Comparison of ENCODE assay signal across 17 cellular contexts in the genomic region with DNA sequence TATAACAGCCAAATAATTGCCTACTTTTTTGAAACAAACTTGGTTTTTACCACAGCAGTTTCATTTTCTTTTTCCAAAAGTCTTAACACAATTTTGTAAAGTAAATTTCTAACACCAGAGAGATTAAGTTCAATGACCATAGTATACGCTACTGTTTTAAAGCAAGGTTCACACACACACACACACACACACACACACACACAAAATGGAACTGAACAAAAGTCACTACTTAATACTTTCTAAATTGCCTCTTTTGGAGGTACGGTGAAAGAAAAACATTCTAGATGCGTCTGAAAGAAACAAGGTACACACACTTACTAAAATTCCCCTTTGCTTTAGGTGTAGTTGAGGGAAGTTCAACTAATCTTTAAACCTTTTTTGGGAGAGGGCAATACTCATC. TPM values are rescaled to one million over a fixed set of nuclear protein-coding genes. Genes with fewer than 3 reads are reported as not detected.
A peak's percentile ranks its signal among the peaks of the same experiment; 100 is the strongest.
DNase-seq lines count a peak whose midpoint lies in the region; ATAC-seq lines count a peak whose summit lies in the region.
"Had no signal": no experiment of that assay in that cellular context is flagged by ENCODE, and none has a peak within 500 bp of the region (broad histone marks: within the 10 kb centered on the region; RNA-seq: fewer than 3 reads in every experiment).

No MANE protein-coding gene starts in this region.

- ATAC-seq in T-cell (replicated peaks in 1 of 4) (no peak), GM21737 (IDR thresholded peaks at IDR 0.05; ENCODE audit: unreplicated experiment) (no peak)
- ATAC-seq: SK-N-SH treated with all-trans-retinoic acid at 6 μM for 48 hours had no signal

- CTCF ChIA-PET in CD8-positive, alpha-beta memory T cell (lab: Charles Lee), result interaction anchor here (2.4 kb wide), 1 partner anchor 14 kb away, joined by 9 read pairs; no protein-coding TSS in a partner anchor
- CTCF ChIA-PET in T-cell (lab: Charles Lee), result interaction anchor here in 1 of 2 donors (1.0 kb wide), 1 partner anchor 10 kb away, joined by 6 read pairs; no protein-coding TSS in a partner anchor

- H4K20me1 ChIP-seq in BLaER1 treated with 17β-estradiol and CSF1 and Interleukin-3, amounts not matched to agents 10 nM and 100 nM, result no peaks in the 10 kb centered on the region

- H3K4me1 ChIP-seq in BLaER1 treated with 17β-estradiol and CSF1 and Interleukin-3, amounts not matched to agents 10 nM and 100 nM, result peaks cover 46 to 70% (median 63%) of the 10 kb centered on the region in 10 experiments
- peaks cover 65% of the 10 kb centered on the region for H3K4me1 ChIP-seq in CD8-positive, alpha-beta memory T cell (ENCODE audit: insufficient read depth, low read length)
- H3K4me1 ChIP-seq in effector memory CD4-positive, alpha-beta T cell (ENCODE audit: control insufficient read depth, insufficient read depth, low read length, poor library complexity, severe bottlenecking), result peaks cover 39% of the 10 kb centered on the region
- H3K4me1 ChIP-seq: uterus had no signal

- DNase-seq in CD8-positive, alpha-beta memory T cell, result no peak
- DNase-seq in T-cell (no peak), T1000 (lab: John Stamatoyannopoulos, UW) (no peak), NCI-H146 (lab: John Stamatoyannopoulos, UW) (no peak)
- no peak for DNase-seq in effector memory CD4-positive, alpha-beta T cell
- DNase-seq: activated naive CD4-positive, alpha-beta T cell; foreskin melanocyte; kidney glomerular epithelial cell; mesenchymal stem cell; NCI-H226; uterus had no signal

- H3K4me3 ChIP-seq in BLaER1 treated with 17β-estradiol and CSF1 and Interleukin-3, amounts not matched to agents 10 nM and 100 nM, result no peak overlapping the region
- no peak overlapping the region for H3K4me3 ChIP-seq in CD8-positive, alpha-beta memory T cell (ENCODE audit: low read length)
- H3K4me3 ChIP-seq in effector memory CD4-positive, alpha-beta T cell (ENCODE audit: insufficient read depth, low read depth, low read length, poor library complexity, severe bottlenecking), result peak overlapping the region; percentile 9
- H3K4me3 ChIP-seq: uterus had no signal

- H3K9me3 ChIP-seq in BLaER1 treated with 17β-estradiol and CSF1 and Interleukin-3, amounts not matched to agents 10 nM and 100 nM (replicated peaks in 1 of 11), result peaks cover 0 to 22% (median 16%) of the 10 kb centered on the region in 11 experiments; a peak in 18 of 22 replicates
- no peaks in the 10 kb centered on the region for H3K9me3 ChIP-seq in CD8-positive, alpha-beta memory T cell (ENCODE audit: low read length)
- H3K9me3 ChIP-seq in effector memory CD4-positive, alpha-beta T cell (ENCODE audit: control insufficient read depth, low read length), result no peaks in the 10 kb centered on the region
- H3K9me3 ChIP-seq: uterus had no signal

- peaks cover 13 to 47% (median 15%) of the 10 kb centered on the region in 3 donors for H3K36me3 Mint-ChIP-seq in CD8-positive, alpha-beta memory T cell
- peaks cover 33% of the 10 kb centered on the region for H3K36me3 Mint-ChIP-seq in T-cell

- H3K4me2 ChIP-seq in BLaER1 treated with 17β-estradiol and CSF1 and Interleukin-3, amounts not matched to agents 10 nM and 100 nM, result peak overlapping the region in 9 of 11 experiments; percentile 31 to 71 (median 66); a peak in 13 of 22 replicates

- no peaks in the 10 kb centered on the region for H3K27me3 Mint-ChIP-seq in CD8-positive, alpha-beta memory T cell
- H3K27me3 Mint-ChIP-seq in T-cell, result no peaks in the 10 kb centered on the region
- H3K27me3 Mint-ChIP-seq: dendritic cell treated with granulocyte-macrophage colony-stimulating factor and Interleukin-4, amounts not matched to agents 40 ng/mL and 50 ng/mL, for 4 days had no signal

- H3K4me3 Mint-ChIP-seq in CD8-positive, alpha-beta memory T cell, result peak overlapping the region; percentile 43 to 78 (median 65)
- peak overlapping the region; percentile 51 to 57 (median 55) for H3K4me3 Mint-ChIP-seq in T-cell
- H3K4me3 Mint-ChIP-seq: dendritic cell treated with granulocyte-macrophage colony-stimulating factor and Interleukin-4, amounts not matched to agents 40 ng/mL and 50 ng/mL, for 4 days; nephron had no signal

- peak overlapping the region in 2 of 11 experiments; percentile 10 to 36; a peak in 2 of 22 replicates for H3K27ac ChIP-seq in BLaER1 treated with 17β-estradiol and CSF1 and Interleukin-3, amounts not matched to agents 10 nM and 100 nM
- H3K27ac ChIP-seq in CD8-positive, alpha-beta memory T cell (ENCODE audit: low read depth, low read length), result peak overlapping the region; percentile 22
- peak overlapping the region; percentile 60 for H3K27ac ChIP-seq in effector memory CD4-positive, alpha-beta T cell (ENCODE audit: insufficient read depth, low read length, poor library complexity, severe bottlenecking)
- H3K27ac ChIP-seq: epithelial cell of prostate, uterus had no signal

- peaks cover 8 to 63% (median 43%) of the 10 kb centered on the region in 11 experiments; a peak in 21 of 22 replicates for H3K36me3 ChIP-seq in BLaER1 treated with 17β-estradiol and CSF1 and Interleukin-3, amounts not matched to agents 10 nM and 100 nM
- H3K36me3 ChIP-seq in CD8-positive, alpha-beta memory T cell (ENCODE audit: insufficient read depth, low read length), result no peaks in the 10 kb centered on the region
- peaks cover 2% of the 10 kb centered on the region for H3K36me3 ChIP-seq in effector memory CD4-positive, alpha-beta T cell (ENCODE audit: control insufficient read depth, insufficient read depth, low read length)
- H3K36me3 ChIP-seq: uterus had no signal

- no peaks in the 10 kb centered on the region for H3K27me3 ChIP-seq in BLaER1 treated with 17β-estradiol and CSF1 and Interleukin-3, amounts not matched to agents 10 nM and 100 nM
- H3K27me3 ChIP-seq in CD8-positive, alpha-beta memory T cell (ENCODE audit: insufficient read depth, low read length, poor library complexity, severe bottlenecking), result no peaks in the 10 kb centered on the region
- no peaks in the 10 kb centered on the region for H3K27me3 ChIP-seq in effector memory CD4-positive, alpha-beta T cell (replicated peaks; ENCODE audit: control insufficient read depth, insufficient read depth, low read length, poor library complexity, severe bottlenecking)
- H3K27me3 ChIP-seq: uterus had no signal

- POLR2A ChIA-PET in CD8-positive, alpha-beta memory T cell (lab: Charles Lee), result no interaction called here
- POLR2A ChIA-PET in T-cell (lab: Charles Lee), result interaction anchor here in 1 of 2 donors (1.0 kb wide), 2 partner anchors 27 to 29 kb away, joined by 3 to 5 read pairs; no protein-coding TSS in a partner anchor

- H3K9ac ChIP-seq in BLaER1 treated with 17β-estradiol and CSF1 and Interleukin-3, amounts not matched to agents 10 nM and 100 nM, result no peak overlapping the region

- peaks cover 87 to 100% (median 97%) of the 10 kb centered on the region in 3 donors for H3K4me1 Mint-ChIP-seq in CD8-positive, alpha-beta memory T cell
- peaks cover 79 to 92% (median 91%) of the 10 kb centered on the region in 3 donors for H3K4me1 Mint-ChIP-seq in T-cell
- H3K4me1 Mint-ChIP-seq: nephron had no signal

- no peaks in the 10 kb centered on the region for H3K9me3 Mint-ChIP-seq in CD8-positive, alpha-beta memory T cell
- peaks cover 0 to 6% (median 0%) of the 10 kb centered on the region in 3 donors for H3K9me3 Mint-ChIP-seq in T-cell
- H3K9me3 Mint-ChIP-seq: dendritic cell treated with granulocyte-macrophage colony-stimulating factor and Interleukin-4, amounts not matched to agents 40 ng/mL and 50 ng/mL, for 4 days had no signal

- H3K27ac Mint-ChIP-seq in CD8-positive, alpha-beta memory T cell, result peak overlapping the region; percentile 79 to 96 (median 91)
- peak overlapping the region; percentile 92 to 94 for H3K27ac Mint-ChIP-seq in T-cell
- H3K27ac Mint-ChIP-seq: nephron had no signal

RNA-seq across cellular contexts. Expression of gene C21orf91, which starts 30.1 kb away (rescaled TPM):
- 10 to 100 TPM; 39.6 to 42.8 TPM for total RNA-seq in CD8-positive, alpha-beta memory T cell
- polyA plus RNA-seq in CD8-positive, alpha-beta memory T cell, result 54.1 TPM
- total RNA-seq in T-cell, result 10 to 100 TPM; 41.1 to 52.6 (median 48.5) TPM
